9 cellular contexts compared by ENCODE assay signal in the genomic region with DNA sequence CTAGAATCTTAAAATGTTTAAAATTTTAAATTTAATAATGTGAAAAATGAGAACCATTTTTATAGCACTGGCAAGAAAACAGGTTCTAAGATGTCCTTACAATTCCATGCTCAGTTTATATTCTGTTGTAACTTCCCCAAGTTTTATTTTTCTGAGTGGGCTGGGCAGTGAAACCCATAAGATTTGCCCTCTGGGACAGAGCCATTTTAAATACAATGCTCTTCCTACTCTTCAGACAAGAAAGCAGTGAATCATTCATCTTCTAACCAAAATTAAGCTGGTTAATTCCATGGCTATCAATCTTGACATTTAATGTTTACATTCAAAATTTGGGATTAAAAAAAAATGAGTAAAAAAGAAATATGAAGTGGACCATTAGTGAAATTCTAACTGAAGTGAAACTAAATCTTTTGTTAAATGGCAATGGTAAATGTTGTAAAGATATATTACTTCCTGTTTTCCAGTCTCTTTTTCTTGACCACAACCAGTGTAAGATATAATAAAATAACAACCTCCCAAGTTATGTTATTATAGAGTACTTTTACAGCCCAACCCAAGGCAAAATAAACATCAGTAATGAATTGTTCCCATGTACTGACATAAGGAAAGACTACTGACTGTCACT. TPM values are rescaled to one million over a fixed set of nuclear protein-coding genes. Genes with fewer than 3 reads are reported as not detected.
DNase-seq lines count a peak whose midpoint lies in the region; ATAC-seq lines count a peak whose summit lies in the region.
"Had no signal": no experiment of that assay in that cellular context is flagged by ENCODE, and none has a peak within 500 bp of the region (broad histone marks: within the 10 kb centered on the region; RNA-seq: fewer than 3 reads in every experiment).

No MANE protein-coding gene starts in this region.

- no peaks in the 10 kb centered on the region for H3K9me3 ChIP-seq in SK-N-MC (ENCODE audit: low read depth, low read length)

- intact Hi-C loops in left colon (cut with DNase I, micrococcal nuclease) = no loop called here

- peak; percentile 38 for ATAC-seq in GM18517 (IDR thresholded peaks at IDR 0.05; ENCODE audit: unreplicated experiment)
- peak; percentile 41 for ATAC-seq in HG02938 (IDR thresholded peaks at IDR 0.05; ENCODE audit: unreplicated experiment)
- peak; percentile 97 for ATAC-seq in left colon

- H3K9ac ChIP-seq in SK-N-MC (ENCODE audit: insufficient read length) = peak overlapping the region; percentile 56

- H3K36me3 ChIP-seq in SK-N-MC (ENCODE audit: insufficient read depth, low read length) = no peaks in the 10 kb centered on the region

- H3K27ac ChIP-seq in SK-N-MC = peak overlapping the region; percentile 100

- H3K4me3 ChIP-seq in SK-N-MC = peak overlapping the region; percentile 59

- DNase-seq in SK-N-MC (ENCODE audit: low read depth, low spot score) = no peak
- DNase-seq in left colon = no peak
- no peak for DNase-seq in activated CD4-positive, alpha-beta T cell treated with anti-CD3 and anti-CD28 coated beads for 1 hour
- DNase-seq in NCI-H526 treated with DMSO at 0.1 percent for 48 hours (lab: John Stamatoyannopoulos, UW) = no peak
- DNase-seq in activated naive CD4-positive, alpha-beta T cell (lab: John Stamatoyannopoulos, UW) = no peak
- no peak for DNase-seq in HK-2 (ENCODE audit: unreplicated experiment)
- DNase-seq: NCI-H82 had no signal

RNA-seq across cellular contexts. Expression of a gene that starts 37.2 kb away (rescaled TPM):
- total RNA-seq in left colon = 1 to 10 TPM; 4.3 to 4.8 TPM

Comparison
In these comparisons a context has a peak if more than half of its experiments do, and no peak if none do; other contexts are left out.
1. ATAC-seq: peak in every context shown above with its lines; median percentile 97 in left colon; 41 in HG02938; 38 in GM18517.